Comparison of ENCODE assay signal across 1 cellular context in genomic region chr14:68814376-68815287, GRCh38.
TF ChIP-seq lines count a peak whose summit lies in the region.

No MANE protein-coding gene starts in this region.

TF ChIP-seq in GM12878, 131 proteins besides CTCF, POLR2A, EP300 and RAD21 (continued from another document):
- TF ChIP-seq NKRF (conservative IDR thresholded peaks at IDR 0.05), result 0 out of 2 replicates have a peak, but pooled peaks have one; percentile 14
- TF ChIP-seq BCL11A (IDR thresholded peaks at IDR 0.05; ENCODE audit: low read depth, low read length), result peak; percentile 60
